In genomic region chr15:93072011-93072410, GRCh38 we compare ENCODE assay signal across 9 cellular contexts. TPM values are rescaled to one million over a fixed set of nuclear protein-coding genes. Genes with fewer than 3 reads are reported as not detected.
DNase-seq lines count a peak whose midpoint lies in the region; ATAC-seq, FAIRE-seq and TF ChIP-seq lines count a peak whose summit lies in the region.
"Had no signal": no experiment of that assay in that cellular context is flagged by ENCODE, and none has a peak within 500 bp of the region (broad histone marks: within the 10 kb centered on the region; RNA-seq: fewer than 3 reads in every experiment).

No MANE protein-coding gene starts in this region.

- no peak for TF ChIP-seq POLR2A in lower leg skin (IDR thresholded peaks at IDR 0.05)

- H3K9me3 Mint-ChIP-seq in T-helper 1 cell treated with Interleukin-12 subunit alpha and Interleukin-12 subunit beta and Interleukin-4 antibody, amounts not matched to agents 30 μg/mL and 1 μg/mL, for 36 hours = no peaks in the 10 kb centered on the region

- H3K4me3 ChIP-seq in bronchial epithelial cell (ENCODE audit: low read depth, low read length) (peak overlapping the region; percentile 46), lower leg skin (ENCODE audit: low read depth, poor library complexity, severe bottlenecking) (peak overlapping the region; percentile 67), thymus (ENCODE audit: low read length) (peak overlapping the region; percentile 35)

- H3K4me1 Mint-ChIP-seq in T-helper 1 cell treated with Interleukin-12 subunit alpha and Interleukin-12 subunit beta and Interleukin-4 antibody, amounts not matched to agents 30 μg/mL and 1 μg/mL, for 36 hours (ENCODE audit: low read depth) = peaks cover 4% of the 10 kb centered on the region

- H3K27me3 ChIP-seq in bronchial epithelial cell (ENCODE audit: control insufficient read depth, insufficient read depth, low read length) = peaks cover 13% of the 10 kb centered on the region
- peaks cover 41% of the 10 kb centered on the region for H3K27me3 ChIP-seq in thymus (ENCODE audit: control insufficient read depth, insufficient read depth)

- intact Hi-C loops in lower leg skin (cut with DNase I; ENCODE audit: low total_unique reads) = no loop called here

- FAIRE-seq in bronchial epithelial cell (lab: Jason Lieb, UNC) = no peak

- H3K4me3 Mint-ChIP-seq in T-helper 1 cell treated with Interleukin-12 subunit alpha and Interleukin-12 subunit beta and Interleukin-4 antibody, amounts not matched to agents 30 μg/mL and 1 μg/mL, for 36 hours = peak overlapping the region; percentile 32

- H3K36me3 ChIP-seq in bronchial epithelial cell (ENCODE audit: control insufficient read depth, insufficient read depth, low read length) = no peaks in the 10 kb centered on the region
- H3K36me3 ChIP-seq in thymus (ENCODE audit: control insufficient read depth, insufficient read depth) = no peaks in the 10 kb centered on the region

- peaks cover 1% of the 10 kb centered on the region for H3K36me3 Mint-ChIP-seq in T-helper 1 cell treated with Interleukin-12 subunit alpha and Interleukin-12 subunit beta and Interleukin-4 antibody, amounts not matched to agents 30 μg/mL and 1 μg/mL, for 36 hours (ENCODE audit: low read depth)

- no peak for TF ChIP-seq CTCF in bronchial epithelial cell (IDR thresholded peaks at IDR 0.05; ENCODE audit: insufficient read depth, low read length, severe bottlenecking)
- no peak for TF ChIP-seq CTCF in lower leg skin (IDR thresholded peaks at IDR 0.05)

- peak overlapping the region; percentile 64 for H3K27ac ChIP-seq in thymus (ENCODE audit: low read depth)

- ATAC-seq in GM19328 (IDR thresholded peaks at IDR 0.05; ENCODE audit: unreplicated experiment) (no peak), HG02852 (IDR thresholded peaks at IDR 0.05; ENCODE audit: unreplicated experiment) (no peak)

- DNase-seq in T-helper 1 cell (no peak), bronchial epithelial cell (ENCODE audit: low read depth) (no peak), lower leg skin (ENCODE audit: low spot score in 2 of 2) (no peak), hypothalamus (lab: John Stamatoyannopoulos, UW) (no peak)
- DNase-seq: stimulated activated CD4-positive, alpha-beta T cell treated with anti-CD3 and anti-CD28 coated beads, Interleukin-4, amount 100 ng/mL, for 1 hour had no signal

- 0 to 2% methylated on average over 10 of the region's 10 CpGs for WGBS in lower leg skin, 2 donors
- 10% methylated on average over 10 of the region's 10 CpGs for WGBS in thymus

- H3K27me3 Mint-ChIP-seq in T-helper 1 cell treated with Interleukin-12 subunit alpha and Interleukin-12 subunit beta and Interleukin-4 antibody, amounts not matched to agents 30 μg/mL and 1 μg/mL, for 36 hours (ENCODE audit: low read depth) = peaks cover 70% of the 10 kb centered on the region

- H3K27ac Mint-ChIP-seq in T-helper 1 cell treated with Interleukin-12 subunit alpha and Interleukin-12 subunit beta and Interleukin-4 antibody, amounts not matched to agents 30 μg/mL and 1 μg/mL, for 36 hours = no peak overlapping the region

- no peaks in the 10 kb centered on the region for H3K9me3 ChIP-seq in thymus (ENCODE audit: control insufficient read depth)

- H3K4me1 ChIP-seq in thymus (ENCODE audit: control insufficient read depth, insufficient read depth, low read length) = peaks cover 7% of the 10 kb centered on the region

RNA-seq across cellular contexts. Expression of gene RGMA, which starts 17.0 kb away (rescaled TPM):
- total RNA-seq in bronchial epithelial cell = 0.53 and 1.0 TPM in 2 replicates
- 10 to 100 TPM in 3 of 4 donors, 1 to 10 TPM in 1; 9.5 to 28.2 (median 16.6) TPM for total RNA-seq in lower leg skin
- 5.7 TPM for polyA plus RNA-seq in thymus
